In genomic region chr20:20188647-20189046, GRCh38 we compare ENCODE assay signal across 20 cellular contexts.
DNase-seq lines count a peak whose midpoint lies in the region; ATAC-seq and TF ChIP-seq lines count a peak whose summit lies in the region.
"Had no signal": no experiment of that assay in that cellular context is flagged by ENCODE, and none has a peak within 500 bp of the region (broad histone marks: within the 10 kb centered on the region; RNA-seq: fewer than 3 reads in every experiment).

No MANE protein-coding gene starts in this region.

- ATAC-seq in GM19035 (IDR thresholded peaks at IDR 0.05; ENCODE audit: unreplicated experiment) (peak; percentile 63), HG02938 (IDR thresholded peaks at IDR 0.05; ENCODE audit: unreplicated experiment) (peak; percentile 79), left colon (no peak)
- ATAC-seq: activated naive CD4-positive, alpha-beta T cell treated with anti-CD3 and anti-CD28 coated beads, Interleukin-2, amount 50 U/mL, for 72 hours; foreskin keratinocyte; left lobe of liver; mucosa of descending colon; upper lobe of right lung had no signal

- DNase-seq in GM13976 (ENCODE audit: low spot score) (peak; percentile 34), MM.1S (peak; percentile 49), NOMO-1 (lab: John Stamatoyannopoulos, UW; ENCODE audit: unreplicated experiment in 2 of 2) (no peak), left colon (no peak), HK-2 (ENCODE audit: unreplicated experiment) (no peak), type B pancreatic cell (ENCODE audit: extremely low spot score, unreplicated experiment) (no peak)
- DNase-seq: activated CD4-positive, alpha-beta memory T cell treated with anti-CD3 and anti-CD28 coated beads, Interleukin-2, amount 10 ng/mL, durations not matched to agents 7 days and 5 days; activated T-cell treated with anti-CD3 and anti-CD28 coated beads, Interleukin-2, amount 50 U/mL, for 24 hours; C1 segment of cervical spinal cord; foreskin keratinocyte; mucosa of descending colon; NCI-H345; retina; upper lobe of right lung had no signal

- H3K36me3 ChIP-seq in MM.1S (replicated peaks; ENCODE audit: insufficient read depth, low read length), result no peaks in the 10 kb centered on the region
- H3K36me3 ChIP-seq: HAP-1, upper lobe of right lung had no signal

- no peaks in the 10 kb centered on the region for H3K9me3 ChIP-seq in MM.1S (replicated peaks; ENCODE audit: insufficient read depth, low read length)
- H3K9me3 ChIP-seq: HAP-1, mucosa of descending colon, upper lobe of right lung had no signal

- TF ChIP-seq CTCF in GM13976 (IDR thresholded peaks at IDR 0.05; ENCODE audit: borderline replicate concordance, control extremely low read depth, extremely low read depth, insufficient read depth, missing control alignments), result no peak
- TF ChIP-seq CTCF in MM.1S (IDR thresholded peaks at IDR 0.05; ENCODE audit: low read length), result no peak
- TF ChIP-seq CTCF in type B pancreatic cell (conservative IDR thresholded peaks at IDR 0.05), result no peak

- H3K4me1 Mint-ChIP-seq in type B pancreatic cell (ENCODE audit: unreplicated experiment), result no peaks in the 10 kb centered on the region
- H3K4me1 Mint-ChIP-seq: activated CD4-positive, alpha-beta memory T cell treated with anti-CD3 and anti-CD28 coated beads, Interleukin-2, amount 10 ng/mL, durations not matched to agents 7 days and 5 days had no signal

- H3K27me3 ChIP-seq in MM.1S (replicated peaks; ENCODE audit: insufficient read depth, low read length), result no peaks in the 10 kb centered on the region
- H3K27me3 ChIP-seq: foreskin keratinocyte, upper lobe of right lung had no signal

- H3K4me3 Mint-ChIP-seq in type B pancreatic cell, result no peak overlapping the region
- H3K4me3 Mint-ChIP-seq: activated CD4-positive, alpha-beta memory T cell treated with anti-CD3 and anti-CD28 coated beads, Interleukin-2, amount 10 ng/mL, durations not matched to agents 7 days and 5 days; activated T-cell treated with anti-CD3 and anti-CD28 coated beads, Interleukin-2, amount 50 U/mL, for 24 hours; stimulated activated naive CD8-positive, alpha-beta T cell treated with anti-CD3 and anti-CD28 coated beads, Interleukin-15, Interleukin-2, amounts not matched to agents 100 ng/mL and 50 ng/mL, for 24 hours had no signal

- no peaks in the 10 kb centered on the region for H3K36me3 Mint-ChIP-seq in type B pancreatic cell
- H3K36me3 Mint-ChIP-seq: activated naive CD4-positive, alpha-beta T cell treated with anti-CD3 and anti-CD28 coated beads, Interleukin-2, amount 50 U/mL, for 72 hours had no signal

- H3K27ac Mint-ChIP-seq in type B pancreatic cell, result no peak overlapping the region
- H3K27ac Mint-ChIP-seq: activated CD4-positive, alpha-beta memory T cell treated with anti-CD3 and anti-CD28 coated beads, Interleukin-2, amount 10 ng/mL, durations not matched to agents 7 days and 5 days; activated naive CD4-positive, alpha-beta T cell treated with anti-CD3 and anti-CD28 coated beads, Interleukin-2, amount 50 U/mL, for 72 hours; activated T-cell treated with anti-CD3 and anti-CD28 coated beads, Interleukin-2, amount 50 U/mL, for 24 hours; stimulated activated naive CD8-positive, alpha-beta T cell treated with anti-CD3 and anti-CD28 coated beads, Interleukin-15, Interleukin-2, amounts not matched to agents 100 ng/mL and 50 ng/mL, for 24 hours had no signal

- peaks cover 16% of the 10 kb centered on the region for H3K4me1 ChIP-seq in MM.1S (ENCODE audit: low read length)
- H3K4me1 ChIP-seq: foreskin keratinocyte, HAP-1, upper lobe of right lung had no signal

- no peaks in the 10 kb centered on the region for H4K20me1 ChIP-seq in MM.1S (ENCODE audit: insufficient read depth, low read length)

- H3K4me2 ChIP-seq in MM.1S (ENCODE audit: low read depth, low read length), result no peak overlapping the region

- intact Hi-C loops in left colon (cut with DNase I, micrococcal nuclease), result no loop called here

- peaks cover 10% of the 10 kb centered on the region for H3K27me3 Mint-ChIP-seq in type B pancreatic cell
- H3K27me3 Mint-ChIP-seq: activated T-cell treated with anti-CD3 and anti-CD28 coated beads, Interleukin-2, amount 50 U/mL, for 24 hours had no signal

- no peak overlapping the region for H3K9ac ChIP-seq in MM.1S (ENCODE audit: low read length)

- H3K79me2 ChIP-seq in MM.1S (ENCODE audit: low read length), result no peaks in the 10 kb centered on the region

- no peak overlapping the region for H3K27ac ChIP-seq in MM.1S (ENCODE audit: low read length)
- H3K27ac ChIP-seq: foreskin keratinocyte, upper lobe of right lung had no signal

- in situ Hi-C loops in GM13976 (cut with MboI; ENCODE audit: low sequenced_read_pairs, unreplicated experiment), result no loop called here

- H3K9me3 Mint-ChIP-seq in type B pancreatic cell, result no peaks in the 10 kb centered on the region
- H3K9me3 Mint-ChIP-seq: activated CD4-positive, alpha-beta memory T cell treated with anti-CD3 and anti-CD28 coated beads, Interleukin-2, amount 10 ng/mL, durations not matched to agents 7 days and 5 days; activated T-cell treated with anti-CD3 and anti-CD28 coated beads, Interleukin-2, amount 50 U/mL, for 24 hours; stimulated activated naive CD8-positive, alpha-beta T cell treated with anti-CD3 and anti-CD28 coated beads, Interleukin-15, Interleukin-2, amounts not matched to agents 100 ng/mL and 50 ng/mL, for 24 hours had no signal

- no peak overlapping the region for H3K4me3 ChIP-seq in MM.1S (ENCODE audit: low read length)
- H3K4me3 ChIP-seq: HAP-1, mucosa of descending colon, upper lobe of right lung had no signal

- no peak overlapping the region for H2AFZ ChIP-seq in MM.1S (ENCODE audit: low read length)

- H3K9me2 ChIP-seq in MM.1S (replicated peaks; ENCODE audit: insufficient read depth, low read length), result no peaks in the 10 kb centered on the region

- no peaks in the 10 kb centered on the region for H3F3A ChIP-seq in MM.1S (ENCODE audit: insufficient read depth, low read length)

Comparison
In these comparisons a context has a peak if more than half of its experiments do, and no peak if none do; other contexts are left out.
1. DNase-seq: peak in GM13976 (single experiment) and MM.1S (single experiment); none in NOMO-1 (0 of 2), left colon (0 of 2), HK-2 (single experiment) and type B pancreatic cell (single experiment).